In genomic region chr14:55138091-55138490, GRCh38 we compare ENCODE assay signal across 1 cellular context.
TF ChIP-seq lines count a peak whose summit lies in the region.

No MANE protein-coding gene starts in this region.

TF ChIP-seq in K562, 482 proteins besides CTCF, POLR2A, EP300 and RAD21:
- TF ChIP-seq, protein P1, sequence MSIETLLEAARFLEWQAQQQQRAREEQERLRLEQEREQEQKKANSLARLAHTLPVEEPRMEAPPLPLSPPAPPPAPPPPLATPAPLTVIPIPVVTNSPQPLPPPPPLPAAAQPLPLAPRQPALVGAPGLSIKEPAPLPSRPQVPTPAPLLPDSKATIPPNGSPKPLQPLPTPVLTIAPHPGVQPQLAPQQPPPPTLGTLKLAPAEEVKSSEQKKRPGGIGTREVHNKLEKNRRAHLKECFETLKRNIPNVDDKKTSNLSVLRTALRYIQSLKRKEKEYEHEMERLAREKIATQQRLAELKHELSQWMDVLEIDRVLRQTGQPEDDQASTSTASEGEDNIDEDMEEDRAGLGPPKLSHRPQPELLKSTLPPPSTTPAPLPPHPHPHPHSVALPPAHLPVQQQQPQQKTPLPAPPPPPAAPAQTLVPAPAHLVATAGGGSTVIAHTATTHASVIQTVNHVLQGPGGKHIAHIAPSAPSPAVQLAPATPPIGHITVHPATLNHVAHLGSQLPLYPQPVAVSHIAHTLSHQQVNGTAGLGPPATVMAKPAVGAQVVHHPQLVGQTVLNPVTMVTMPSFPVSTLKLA (conservative IDR thresholded peaks at IDR 0.05), result no peak
- TF ChIP-seq KAT7 (CRISPR knock-in tag; IDR thresholded peaks at IDR 0.05; ENCODE audit: borderline replicate concordance) (no peak), ZNF217 (CRISPR knock-in tag; IDR thresholded peaks at IDR 0.05) (no peak), U2AF2 (optimal IDR thresholded peaks at IDR 0.05; ENCODE audit: low read depth, low read length) (no peak), MTA3 (IDR thresholded peaks at IDR 0.05; ENCODE audit: borderline replicate concordance) (no peak), ELF4 (CRISPR knock-in tag; IDR thresholded peaks at IDR 0.05) (no peak), MTA1 (IDR thresholded peaks at IDR 0.05; ENCODE audit: borderline replicate concordance) (no peak), ZNF586 (CRISPR knock-in tag; conservative IDR thresholded peaks at IDR 0.05) (no peak), ZBTB33 (CRISPR knock-in tag; IDR thresholded peaks at IDR 0.05) (no peak), EHMT2 (IDR thresholded peaks at IDR 0.05) (no peak), ESRRA (IDR thresholded peaks at IDR 0.05; ENCODE audit: borderline replicate concordance, low read depth) (no peak), POLR3A (IDR thresholded peaks at IDR 0.05; ENCODE audit: borderline replicate concordance, extremely low read depth, insufficient read depth, insufficient read length) (no peak), JUND (IDR thresholded peaks at IDR 0.05; ENCODE audit: borderline replicate concordance, low read depth, low read length) (no peak), JUND (tag; IDR thresholded peaks at IDR 0.05; ENCODE audit: borderline replicate concordance, low read depth, low read length) (no peak), GATAD2A (IDR thresholded peaks at IDR 0.05) (no peak), XRCC5 (IDR thresholded peaks at IDR 0.05; ENCODE audit: low read depth, low read length) (no peak), ZNF165 (CRISPR knock-in tag; IDR thresholded peaks at IDR 0.05; ENCODE audit: borderline replicate concordance) (no peak), SPI1 (IDR thresholded peaks at IDR 0.05; ENCODE audit: borderline replicate concordance, low read depth, low read length) (no peak)
- TF ChIP-seq, protein P2, sequence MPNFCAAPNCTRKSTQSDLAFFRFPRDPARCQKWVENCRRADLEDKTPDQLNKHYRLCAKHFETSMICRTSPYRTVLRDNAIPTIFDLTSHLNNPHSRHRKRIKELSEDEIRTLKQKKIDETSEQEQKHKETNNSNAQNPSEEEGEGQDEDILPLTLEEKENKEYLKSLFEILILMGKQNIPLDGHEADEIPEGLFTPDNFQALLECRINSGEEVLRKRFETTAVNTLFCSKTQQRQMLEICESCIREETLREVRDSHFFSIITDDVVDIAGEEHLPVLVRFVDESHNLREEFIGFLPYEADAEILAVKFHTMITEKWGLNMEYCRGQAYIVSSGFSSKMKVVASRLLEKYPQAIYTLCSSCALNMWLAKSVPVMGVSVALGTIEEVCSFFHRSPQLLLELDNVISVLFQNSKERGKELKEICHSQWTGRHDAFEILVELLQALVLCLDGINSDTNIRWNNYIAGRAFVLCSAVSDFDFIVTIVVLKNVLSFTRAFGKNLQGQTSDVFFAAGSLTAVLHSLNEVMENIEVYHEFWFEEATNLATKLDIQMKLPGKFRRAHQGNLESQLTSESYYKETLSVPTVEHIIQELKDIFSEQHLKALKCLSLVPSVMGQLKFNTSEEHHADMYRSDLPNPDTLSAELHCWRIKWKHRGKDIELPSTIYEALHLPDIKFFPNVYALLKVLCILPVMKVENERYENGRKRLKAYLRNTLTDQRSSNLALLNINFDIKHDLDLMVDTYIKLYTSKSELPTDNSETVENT (CRISPR knock-in tag; IDR thresholded peaks at IDR 0.05), result no peak
- TF ChIP-seq, protein P3, sequence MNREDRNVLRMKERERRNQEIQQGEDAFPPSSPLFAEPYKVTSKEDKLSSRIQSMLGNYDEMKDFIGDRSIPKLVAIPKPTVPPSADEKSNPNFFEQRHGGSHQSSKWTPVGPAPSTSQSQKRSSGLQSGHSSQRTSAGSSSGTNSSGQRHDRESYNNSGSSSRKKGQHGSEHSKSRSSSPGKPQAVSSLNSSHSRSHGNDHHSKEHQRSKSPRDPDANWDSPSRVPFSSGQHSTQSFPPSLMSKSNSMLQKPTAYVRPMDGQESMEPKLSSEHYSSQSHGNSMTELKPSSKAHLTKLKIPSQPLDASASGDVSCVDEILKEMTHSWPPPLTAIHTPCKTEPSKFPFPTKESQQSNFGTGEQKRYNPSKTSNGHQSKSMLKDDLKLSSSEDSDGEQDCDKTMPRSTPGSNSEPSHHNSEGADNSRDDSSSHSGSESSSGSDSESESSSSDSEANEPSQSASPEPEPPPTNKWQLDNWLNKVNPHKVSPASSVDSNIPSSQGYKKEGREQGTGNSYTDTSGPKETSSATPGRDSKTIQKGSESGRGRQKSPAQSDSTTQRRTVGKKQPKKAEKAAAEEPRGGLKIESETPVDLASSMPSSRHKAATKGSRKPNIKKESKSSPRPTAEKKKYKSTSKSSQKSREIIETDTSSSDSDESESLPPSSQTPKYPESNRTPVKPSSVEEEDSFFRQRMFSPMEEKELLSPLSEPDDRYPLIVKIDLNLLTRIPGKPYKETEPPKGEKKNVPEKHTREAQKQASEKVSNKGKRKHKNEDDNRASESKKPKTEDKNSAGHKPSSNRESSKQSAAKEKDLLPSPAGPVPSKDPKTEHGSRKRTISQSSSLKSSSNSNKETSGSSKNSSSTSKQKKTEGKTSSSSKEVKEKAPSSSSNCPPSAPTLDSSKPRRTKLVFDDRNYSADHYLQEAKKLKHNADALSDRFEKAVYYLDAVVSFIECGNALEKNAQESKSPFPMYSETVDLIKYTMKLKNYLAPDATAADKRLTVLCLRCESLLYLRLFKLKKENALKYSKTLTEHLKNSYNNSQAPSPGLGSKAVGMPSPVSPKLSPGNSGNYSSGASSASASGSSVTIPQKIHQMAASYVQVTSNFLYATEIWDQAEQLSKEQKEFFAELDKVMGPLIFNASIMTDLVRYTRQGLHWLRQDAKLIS (CRISPR knock-in tag; IDR thresholded peaks at IDR 0.05), result no peak
